Comparison of ENCODE assay signal across 8 cellular contexts in genomic region chr16:14302031-14302398, GRCh38.
DNase-seq lines count a peak whose midpoint lies in the region; ATAC-seq and TF ChIP-seq lines count a peak whose summit lies in the region.

No MANE protein-coding gene starts in this region.

- no peak overlapping the region for H3K27ac ChIP-seq in iPS-18a (ENCODE audit: low read length)
- H3K27ac ChIP-seq in smooth muscle cell (ENCODE audit: low read depth) = peak overlapping the region; percentile 31

- WGBS in smooth muscle cell (ENCODE audit: low lambda C conversion rate) = 0% methylated on average over 4 of the region's 37 CpGs

- no peak for TF ChIP-seq CTCF in AG04449 (IDR thresholded peaks at IDR 0.05; ENCODE audit: insufficient read depth, low read length, missing control alignments)
- TF ChIP-seq CTCF in GM12875 (IDR thresholded peaks at IDR 0.05; ENCODE audit: borderline replicate concordance, insufficient read depth, low read depth, low read length) = no peak
- TF ChIP-seq CTCF in smooth muscle cell (IDR thresholded peaks at IDR 0.05; ENCODE audit: borderline replicate concordance, insufficient read depth, poor library complexity, severe bottlenecking) = no peak

- POLR2A ChIA-PET in AG04449 (lab: Yijun Ruan, JAX) = no interaction called here

- H3K4me2 ChIP-seq in smooth muscle cell = peak overlapping the region; percentile 99

- H3K36me3 ChIP-seq in iPS-18a (ENCODE audit: control insufficient read depth, low read depth, low read length) (no peaks in the 10 kb centered on the region), smooth muscle cell (ENCODE audit: low read depth) (no peaks in the 10 kb centered on the region)

- no peaks in the 10 kb centered on the region for H3K9me3 ChIP-seq in iPS-18a (ENCODE audit: control insufficient read depth, low read depth, low read length)
- no peaks in the 10 kb centered on the region for H3K9me3 ChIP-seq in smooth muscle cell (replicated peaks; ENCODE audit: low read depth)

- H3F3A ChIP-seq in smooth muscle cell (ENCODE audit: low read depth) = peaks cover 4% of the 10 kb centered on the region

- peaks cover 38% of the 10 kb centered on the region for H3K27me3 ChIP-seq in iPS-18a (ENCODE audit: control insufficient read depth, insufficient read depth, low read length)
- H3K27me3 ChIP-seq in smooth muscle cell (ENCODE audit: low read depth) = no peaks in the 10 kb centered on the region

- peak overlapping the region; percentile 72 for H2AFZ ChIP-seq in smooth muscle cell (ENCODE audit: low read depth)

- CTCF ChIA-PET in AG04449 (lab: Yijun Ruan, JAX) = interaction anchor here (1.1 to 4.4 kb wide), 6 partner anchors 8 to 378 kb away, joined by 3 to 44 read pairs (median 6); no protein-coding TSS in a partner anchor

- peak; percentile 71 for ATAC-seq in HG02759 (IDR thresholded peaks at IDR 0.05; ENCODE audit: unreplicated experiment)

- H3K9ac ChIP-seq in iPS-18a (ENCODE audit: low read length) = peak overlapping the region; percentile 52
- H3K9ac ChIP-seq in smooth muscle cell (ENCODE audit: low read depth) = peak overlapping the region; percentile 75

- H3K79me2 ChIP-seq in smooth muscle cell (ENCODE audit: low read depth) = peaks cover 49% of the 10 kb centered on the region

- H4K20me1 ChIP-seq in smooth muscle cell (ENCODE audit: low read depth) = peaks cover 37% of the 10 kb centered on the region

- H3K4me1 ChIP-seq in iPS-18a (ENCODE audit: control insufficient read depth, low read depth, low read length) (peaks cover 27% of the 10 kb centered on the region), smooth muscle cell (ENCODE audit: low read depth) (peaks cover 32% of the 10 kb centered on the region)

- H3K4me3 ChIP-seq in AG04449 (ENCODE audit: low read depth, low read length) (peak overlapping the region; percentile 82), GM12875 (ENCODE audit: low read depth, low read length) (peak overlapping the region; percentile 61), iPS-18a (ENCODE audit: low read length) (peak overlapping the region; percentile 74), smooth muscle cell (peak overlapping the region; percentile 95)

- no peak for DNase-seq in AG04449 (ENCODE audit: low read depth, low spot score)
- DNase-seq in NCI-H2227 treated with DMSO at 0.1 percent for 48 hours (lab: John Stamatoyannopoulos, UW) = peak; percentile 18
- peak; percentile 85 for DNase-seq in astrocyte of the hippocampus (ENCODE audit: low read depth, low spot score)
- peak; percentile 47 for DNase-seq in smooth muscle cell (lab: John Stamatoyannopoulos, UW; ENCODE audit: unreplicated experiment)
- DNase-seq in SKM-1 (lab: John Stamatoyannopoulos, UW; ENCODE audit: unreplicated experiment) = no peak

Comparison
In these comparisons a context has a peak if more than half of its experiments do, and no peak if none do; other contexts are left out.
1. DNase-seq: peak in NCI-H2227 treated with DMSO at 0.1 percent for 48 hours (single experiment), astrocyte of the hippocampus (single experiment) and smooth muscle cell (single experiment); none in AG04449 (single experiment) and SKM-1 (single experiment).
2. Peak in every context shown above with its lines, with median percentiles within 50 percentile points of each other: H3K4me3 ChIP-seq.